In the genomic region with DNA sequence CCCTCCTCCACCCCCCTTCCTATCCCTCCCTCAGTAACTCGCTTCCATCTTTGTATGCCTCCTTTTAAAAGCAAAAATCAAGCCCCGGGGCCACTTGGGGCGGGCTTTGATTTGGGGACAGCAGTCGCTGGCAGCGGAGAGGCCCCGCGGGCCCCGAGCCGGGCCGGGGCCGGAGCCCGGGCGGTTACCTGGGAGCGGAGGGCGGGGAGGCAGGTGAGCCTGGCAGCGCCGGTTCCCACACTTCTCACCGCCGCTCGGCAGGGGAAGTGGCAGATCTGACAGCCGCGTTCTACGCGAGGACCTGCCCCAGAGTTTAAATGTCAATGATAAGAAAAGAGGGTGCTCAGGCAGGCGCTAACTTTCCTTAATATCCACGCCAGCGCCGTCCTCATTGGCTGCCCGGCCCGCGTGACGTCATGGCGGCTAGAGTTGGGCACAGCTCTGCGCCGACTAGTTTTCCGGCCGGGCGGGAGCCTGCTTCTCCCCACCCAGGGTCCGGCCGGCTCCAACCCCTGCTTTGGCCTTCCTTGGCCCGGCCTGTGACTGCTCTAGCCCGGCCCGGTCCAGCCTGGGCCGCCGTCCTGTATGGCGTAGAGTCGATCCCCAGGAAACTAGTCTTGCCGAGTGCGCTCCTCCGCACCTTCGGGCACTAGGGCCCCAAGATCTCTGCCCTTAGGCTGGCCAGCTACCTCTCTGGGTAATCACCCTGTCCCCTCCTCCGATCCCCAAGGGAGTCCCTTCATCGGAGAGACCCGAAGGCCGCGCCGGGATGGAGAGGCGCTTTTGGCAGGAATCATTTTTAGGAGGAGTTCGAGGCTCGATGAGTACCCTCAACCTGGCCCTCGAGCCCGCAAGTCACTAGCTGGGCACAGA, we compare ENCODE assay signal across 9 cellular contexts. TPM values are rescaled to one million over a fixed set of nuclear protein-coding genes. Genes with fewer than 3 reads are reported as not detected.
DNase-seq lines count a peak whose midpoint lies in the region; ATAC-seq, FAIRE-seq and TF ChIP-seq lines count a peak whose summit lies in the region.
"Had no signal": no experiment of that assay in that cellular context is flagged by ENCODE, and none has a peak within 500 bp of the region (broad histone marks: within the 10 kb centered on the region; RNA-seq: fewer than 3 reads in every experiment).

No MANE protein-coding gene starts in this region.

- no peak for TF ChIP-seq CTCF in glutamatergic neuron (IDR thresholded peaks at IDR 0.05; ENCODE audit: partially characterized antibody, unreplicated experiment)
- no peak for TF ChIP-seq CTCF in pancreas (IDR thresholded peaks at IDR 0.05)

- WGBS in pancreas, 2 donors: 8 to 9% methylated on average over 61 to 62 of the region's 62 CpGs

- H3K4me1 Mint-ChIP-seq in glutamatergic neuron (ENCODE audit: low read depth, unreplicated experiment): peaks cover 23% of the 10 kb centered on the region

- intact Hi-C loops in pancreas (cut with DNase I): no loop called here

- no peak overlapping the region for H3K9ac ChIP-seq in SK-N-MC (ENCODE audit: insufficient read length)

- H3K9me3 ChIP-seq in SK-N-MC (ENCODE audit: low read depth, low read length) (no peaks in the 10 kb centered on the region), pancreas (no peaks in the 10 kb centered on the region)

- peaks cover 3 to 75% (median 17%) of the 10 kb centered on the region in 4 donors for H3K27me3 ChIP-seq in pancreas

- peaks cover 13% of the 10 kb centered on the region for H3K9me3 Mint-ChIP-seq in glutamatergic neuron (ENCODE audit: unreplicated experiment)
- H3K9me3 Mint-ChIP-seq: stimulated activated naive CD8-positive, alpha-beta T cell treated with anti-CD3 and anti-CD28 coated beads, Interleukin-15, Interleukin-2, amounts not matched to agents 100 ng/mL and 50 ng/mL, for 24 hours had no signal

- in situ Hi-C loops in G401 (cut with HindIII; ENCODE audit: low sequenced_read_pairs): no loop called here

- peak; percentile 65 to 81 (median 74) for ATAC-seq in pancreas
- ATAC-seq in GM21528 (IDR thresholded peaks at IDR 0.05; ENCODE audit: low FRiP score, unreplicated experiment): no peak
- no peak for ATAC-seq in GM21723 (IDR thresholded peaks at IDR 0.05; ENCODE audit: unreplicated experiment)

- peaks cover 11 to 24% (median 16%) of the 10 kb centered on the region in 3 donors for H3K4me1 ChIP-seq in pancreas

- H3K4me3 ChIP-seq in SK-N-MC: peak overlapping the region; percentile 69
- peak overlapping the region; percentile 5 to 46 (median 16) for H3K4me3 ChIP-seq in pancreas

- H3K36me3 ChIP-seq in SK-N-MC (ENCODE audit: insufficient read depth, low read length) (no peaks in the 10 kb centered on the region), pancreas (no peaks in the 10 kb centered on the region)

- H3K27me3 Mint-ChIP-seq in glutamatergic neuron (ENCODE audit: unreplicated experiment): peaks cover 31% of the 10 kb centered on the region

- H3K27ac Mint-ChIP-seq in glutamatergic neuron (ENCODE audit: unreplicated experiment): no peak overlapping the region

- H3K27ac ChIP-seq in SK-N-MC (no peak overlapping the region), pancreas (peak overlapping the region in 2 of 4 donors; percentile 2 to 37)

- H3K36me3 Mint-ChIP-seq in glutamatergic neuron (ENCODE audit: unreplicated experiment): peaks cover 5% of the 10 kb centered on the region

- FAIRE-seq in pancreas (lab: Jason Lieb, UNC): no peak

- DNase-seq in G401 (ENCODE audit: low spot score) (peak; percentile 85), SK-N-MC (ENCODE audit: low read depth, low spot score) (no peak), glutamatergic neuron (peak; percentile 49), pancreas (peak in 5 of 6 donors; percentile 51 to 80 (median 61)), KG1 (lab: John Stamatoyannopoulos, UW) (no peak), A172 (ENCODE audit: low spot score) (no peak)

- peak overlapping the region; percentile 77 for H3K4me3 Mint-ChIP-seq in glutamatergic neuron (ENCODE audit: unreplicated experiment)

RNA-seq across cellular contexts. Expression of a gene that starts 6.7 kb away (rescaled TPM):
- 2.7 and 3.8 TPM in 2 replicates for total RNA-seq in G401 (2014; rRNA removed; shearing (Covaris generic))
- total RNA-seq in glutamatergic neuron (ENCODE audit: unreplicated experiment): 30.7 TPM
- 10 to 100 TPM in 2 of 6 donors, 1 to 10 TPM in 4; 2.0 to 16.6 (median 6.2) TPM for total RNA-seq in pancreas
- 10 to 100 TPM; 15.9 to 75.0 TPM for polyA plus RNA-seq in pancreas
- total RNA-seq in A172 (2014; rRNA removed; shearing (Covaris generic)): 0.14 and 2.3 TPM in 2 replicates

Comparison
In these comparisons a context has a peak if more than half of its experiments do, and no peak if none do; other contexts are left out.
1. DNase-seq: peak in G401 (single experiment), glutamatergic neuron (single experiment) and pancreas (5 of 6); none in SK-N-MC (single experiment), KG1 (single experiment) and A172 (single experiment).
2. ATAC-seq: peak in pancreas (4 of 4); none in GM21528 (single experiment) and GM21723 (single experiment).